25 cellular contexts compared by ENCODE assay signal in the genomic region with DNA sequence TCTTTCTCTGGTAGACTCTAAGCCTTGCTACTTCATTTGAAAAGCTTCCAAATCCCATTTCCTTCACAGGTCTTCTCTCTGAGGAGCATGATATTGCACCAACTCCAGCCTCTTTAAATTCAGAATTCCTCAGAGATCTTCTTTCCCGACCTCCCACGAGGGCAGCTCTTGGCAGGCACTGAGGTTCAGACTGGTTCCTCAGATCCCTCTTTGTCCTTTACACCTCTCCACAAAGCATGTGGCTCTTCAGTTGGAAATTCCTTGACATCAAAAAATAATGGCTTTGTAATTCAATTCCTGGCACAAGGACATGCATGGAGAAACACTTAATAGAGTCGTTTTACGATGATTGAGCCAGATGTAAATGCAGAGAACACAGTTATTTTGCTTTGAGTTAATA.
DNase-seq lines count a peak whose midpoint lies in the region; ATAC-seq and TF ChIP-seq lines count a peak whose summit lies in the region.
"Had no signal": no experiment of that assay in that cellular context is flagged by ENCODE, and none has a peak within 500 bp of the region (broad histone marks: within the 10 kb centered on the region; RNA-seq: fewer than 3 reads in every experiment).

No MANE protein-coding gene starts in this region.

- no peaks in the 10 kb centered on the region for H3K36me3 ChIP-seq in gastrocnemius medialis

- no peaks in the 10 kb centered on the region for H3K9me3 ChIP-seq in gastrocnemius medialis

- H3K4me1 ChIP-seq in gastrocnemius medialis: no peaks in the 10 kb centered on the region

- no peak for TF ChIP-seq POLR2A in gastrocnemius medialis (IDR thresholded peaks at IDR 0.05)

- DNase-seq in DMS 273 (lab: John Stamatoyannopoulos, UW; ENCODE audit: unreplicated experiment) (peak; percentile 29), DMS 273 treated with DMSO at 0.1 percent for 48 hours (lab: John Stamatoyannopoulos, UW) (no peak), NCI-H2171 treated with DMSO at 0.1 percent for 48 hours (lab: John Stamatoyannopoulos, UW) (peak; percentile 48), glomerular visceral epithelial cell (ENCODE audit: extremely low spot score) (peak; percentile 11), pons (ENCODE audit: low spot score) (peak; percentile 4), gastrocnemius medialis (no peak), NOMO-1 (lab: John Stamatoyannopoulos, UW; ENCODE audit: unreplicated experiment in 2 of 2) (no peak)
- DNase-seq: activated CD8-positive, alpha-beta memory T cell treated with anti-CD3 and anti-CD28 coated beads for 24 hours; activated naive CD4-positive, alpha-beta T cell treated with anti-CD3 and anti-CD28 coated beads, Interleukin-2, amount 10 ng/mL, durations not matched to agents 7 days and 5 days; activated T-cell treated with anti-CD3 and anti-CD28 coated beads, Interleukin-2, amount 50 U/mL, for 48 hours; anterior cingulate cortex; effector CD8-positive, alpha-beta T cell; HFFc6; Karpas-422; midbrain; NCI-H1092; NCI-H226; NK-92 treated with Interleukin-12 subunit alpha and Interleukin-12 subunit beta, amount 100 ng/mL, for 24 hours; RPMI8226; stimulated activated CD4-positive, alpha-beta T cell treated with anti-CD3 and anti-CD28 coated beads, Interleukin-4, amount 100 ng/mL, for 24 hours had no signal

- no peak for ATAC-seq in GM18867 (IDR thresholded peaks at IDR 0.05; ENCODE audit: unreplicated experiment)
- no peak for ATAC-seq in gastrocnemius medialis
- ATAC-seq: activated CD4-positive, CD25-positive, alpha-beta regulatory T cell treated with anti-CD3 and anti-CD28 coated beads, Interleukin-2, amount 50 U/mL, for 24 hours; esophagus mucosa; left lobe of liver had no signal

- no peaks in the 10 kb centered on the region for H3K27me3 ChIP-seq in gastrocnemius medialis

- intact Hi-C loops in gastrocnemius medialis (cut with DNase I; ENCODE audit: low total_unique reads): no loop called here

- no peak overlapping the region for H3K4me3 ChIP-seq in gastrocnemius medialis

- no peak overlapping the region for H3K27ac ChIP-seq in gastrocnemius medialis
- H3K27ac ChIP-seq: 22Rv1 had no signal

- in situ Hi-C loops in gastrocnemius medialis (cut with MboI; ENCODE audit: low sequenced_read_pairs in 4 of 4): no loop called here

- no peak for TF ChIP-seq CTCF in gastrocnemius medialis (IDR thresholded peaks at IDR 0.05 in 4 of 5, conservative IDR thresholded peaks at IDR 0.05 in 1 of 5)

Comparison
In these comparisons a context has a peak if more than half of its experiments do, and no peak if none do; other contexts are left out.
1. DNase-seq: peak in DMS 273 (single experiment), NCI-H2171 treated with DMSO at 0.1 percent for 48 hours (single experiment), glomerular visceral epithelial cell (single experiment) and pons (single experiment); none in DMS 273 treated with DMSO at 0.1 percent for 48 hours (single experiment), gastrocnemius medialis (0 of 2) and NOMO-1 (0 of 2).